In the genomic region with DNA sequence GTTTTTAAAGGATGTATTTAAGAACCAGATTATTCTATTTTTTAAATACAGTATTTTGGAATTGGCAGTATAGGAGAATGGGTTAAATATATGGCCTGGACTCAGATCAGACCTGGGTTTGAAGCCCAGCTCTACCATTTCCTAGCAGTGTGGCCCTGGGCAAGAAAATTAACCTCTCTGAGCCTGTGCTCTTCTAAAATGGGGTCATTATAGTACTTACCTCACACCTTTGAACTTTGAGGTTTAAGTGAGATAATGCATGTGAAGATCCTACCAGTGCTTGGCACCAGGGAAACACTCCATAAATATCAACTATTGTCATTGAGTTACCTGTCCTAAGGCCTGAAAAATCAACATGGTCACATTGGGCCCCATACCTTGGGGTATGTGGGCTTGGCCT, we compare ENCODE assay signal across 24 cellular contexts.
A peak's percentile ranks its signal among the peaks of the same experiment; 100 is the strongest.
DNase-seq lines count a peak whose midpoint lies in the region; ATAC-seq and FAIRE-seq lines count a peak whose summit lies in the region.
"Had no signal": no experiment of that assay in that cellular context is flagged by ENCODE, and none has a peak within 500 bp of the region (broad histone marks: within the 10 kb centered on the region; RNA-seq: fewer than 3 reads in every experiment).

No MANE protein-coding gene starts in this region.

- no peaks in the 10 kb centered on the region for H3K36me3 ChIP-seq in CD4-positive, alpha-beta memory T cell (ENCODE audit: insufficient read depth, low read length)
- H3K36me3 ChIP-seq: BLaER1 treated with 17β-estradiol and CSF1 and Interleukin-3, amounts not matched to agents 10 nM and 100 nM had no signal

- H3K4me3 ChIP-seq in CD4-positive, alpha-beta memory T cell (ENCODE audit: low read length in 2 of 2) = no peak overlapping the region
- H3K4me3 ChIP-seq: A549; BLaER1 treated with 17β-estradiol and CSF1 and Interleukin-3, amounts not matched to agents 10 nM and 100 nM; GM12878 had no signal

- H3K36me3 Mint-ChIP-seq in effector memory CD8-positive, alpha-beta T cell (ENCODE audit: insufficient read depth) = no peaks in the 10 kb centered on the region
- peaks cover 4% of the 10 kb centered on the region for H3K36me3 Mint-ChIP-seq in natural killer cell treated with Interleukin-12 subunit alpha and Interleukin-12 subunit beta and Interleukin-15 and Interleukin-18, amount 100 ng/mL, for 72 hours
- no peaks in the 10 kb centered on the region for H3K36me3 Mint-ChIP-seq in CD4-positive, alpha-beta memory T cell
- H3K36me3 Mint-ChIP-seq: CD8-positive, alpha-beta memory T cell had no signal

- no peak overlapping the region for H3K4me3 Mint-ChIP-seq in effector memory CD8-positive, alpha-beta T cell
- no peak overlapping the region for H3K4me3 Mint-ChIP-seq in natural killer cell treated with Interleukin-12 subunit alpha and Interleukin-12 subunit beta and Interleukin-15 and Interleukin-18, amount 100 ng/mL, for 72 hours
- H3K4me3 Mint-ChIP-seq in CD4-positive, alpha-beta memory T cell = no peak overlapping the region
- H3K4me3 Mint-ChIP-seq: B cell; CD4-positive, alpha-beta T cell had no signal

- no peaks in the 10 kb centered on the region for H3K4me1 ChIP-seq in CD4-positive, alpha-beta memory T cell (ENCODE audit: insufficient read depth, low read length)
- H3K4me1 ChIP-seq: A549 had no signal

- H3K27me3 Mint-ChIP-seq in effector memory CD8-positive, alpha-beta T cell = no peaks in the 10 kb centered on the region
- no peaks in the 10 kb centered on the region for H3K27me3 Mint-ChIP-seq in natural killer cell treated with Interleukin-12 subunit alpha and Interleukin-12 subunit beta and Interleukin-15 and Interleukin-18, amount 100 ng/mL, for 72 hours
- no peaks in the 10 kb centered on the region for H3K27me3 Mint-ChIP-seq in CD4-positive, alpha-beta memory T cell
- H3K27me3 Mint-ChIP-seq: B cell had no signal

- FAIRE-seq in urothelium cell line (lab: Jason Lieb, UNC) = peak; percentile 17
- FAIRE-seq: GM12878, GM12892, GM18507 had no signal

- H3K9me3 ChIP-seq in CD4-positive, alpha-beta memory T cell (ENCODE audit: control insufficient read depth in 1 of 2, low read length in 2 of 2) = no peaks in the 10 kb centered on the region

- CTCF ChIA-PET in CD4-positive, alpha-beta memory T cell (lab: Charles Lee; ENCODE audit: partially characterized antibody) = interaction anchor here (1.5 kb wide), 1 partner anchor 18 kb away, joined by 3 read pairs; no protein-coding TSS in a partner anchor

- H3K9me3 Mint-ChIP-seq in effector memory CD8-positive, alpha-beta T cell = no peaks in the 10 kb centered on the region
- H3K9me3 Mint-ChIP-seq in natural killer cell treated with Interleukin-12 subunit alpha and Interleukin-12 subunit beta and Interleukin-15 and Interleukin-18, amount 100 ng/mL, for 72 hours = no peaks in the 10 kb centered on the region
- no peaks in the 10 kb centered on the region for H3K9me3 Mint-ChIP-seq in CD4-positive, alpha-beta memory T cell
- H3K9me3 Mint-ChIP-seq: CD4-positive, alpha-beta T cell; CD8-positive, alpha-beta memory T cell had no signal

- peak; percentile 55 for ATAC-seq in effector memory CD8-positive, alpha-beta T cell (replicated peaks)
- peak; percentile 57 to 82 for ATAC-seq in natural killer cell treated with Interleukin-12 subunit alpha and Interleukin-12 subunit beta and Interleukin-15 and Interleukin-18, amount 100 ng/mL, for 72 hours
- ATAC-seq in HG03442 (IDR thresholded peaks at IDR 0.05; ENCODE audit: unreplicated experiment) = no peak
- ATAC-seq: A549, GM12878 had no signal

- POLR2A ChIA-PET in CD4-positive, alpha-beta memory T cell (lab: Charles Lee; ENCODE audit: partially characterized antibody) = no interaction called here

- intact Hi-C loops in CD4-positive, alpha-beta memory T cell (cut with micrococcal nuclease) = no loop called here

- no peaks in the 10 kb centered on the region for H3K27me3 ChIP-seq in CD4-positive, alpha-beta memory T cell (ENCODE audit: insufficient read depth, low read length)
- H3K27me3 ChIP-seq: BLaER1 treated with 17β-estradiol and CSF1 and Interleukin-3, amounts not matched to agents 10 nM and 100 nM had no signal

- no peak for DNase-seq in effector memory CD8-positive, alpha-beta T cell
- DNase-seq in natural killer cell treated with Interleukin-12 subunit alpha and Interleukin-12 subunit beta and Interleukin-15 and Interleukin-18, amount 100 ng/mL, for 72 hours (ENCODE audit: low spot score) = no peak
- DNase-seq in urothelium cell line (ENCODE audit: low spot score) = no peak
- DNase-seq in CD4-positive, alpha-beta memory T cell = no peak
- DNase-seq: AML-193; CD4-positive, alpha-beta T cell; CD8-positive, alpha-beta memory T cell; COR-L47; DMS 273 treated with DMSO at 0.1 percent for 48 hours; DMS153; DMS53; DMS79; DND-41; EL; GDM1 had no signal

- peak overlapping the region in 1 of 2 donors; percentile 90 for H3K27ac Mint-ChIP-seq in effector memory CD8-positive, alpha-beta T cell
- H3K27ac Mint-ChIP-seq in natural killer cell treated with Interleukin-12 subunit alpha and Interleukin-12 subunit beta and Interleukin-15 and Interleukin-18, amount 100 ng/mL, for 72 hours = peak overlapping the region in 1 of 2 donors; percentile 84
- H3K27ac Mint-ChIP-seq in CD4-positive, alpha-beta memory T cell = no peak overlapping the region
- H3K27ac Mint-ChIP-seq: B cell; CD4-positive, alpha-beta T cell had no signal

- peaks cover 7 to 9% of the 10 kb centered on the region in 2 donors for H3K4me1 Mint-ChIP-seq in effector memory CD8-positive, alpha-beta T cell (ENCODE audit: low read depth in 2 of 2)
- H3K4me1 Mint-ChIP-seq in natural killer cell treated with Interleukin-12 subunit alpha and Interleukin-12 subunit beta and Interleukin-15 and Interleukin-18, amount 100 ng/mL, for 72 hours (ENCODE audit: low read depth in 2 of 2) = peaks cover 10 to 11% of the 10 kb centered on the region in 2 donors
- peaks cover 0 to 2% (median 0%) of the 10 kb centered on the region in 4 donors for H3K4me1 Mint-ChIP-seq in CD4-positive, alpha-beta memory T cell

- H3K27ac ChIP-seq in CD4-positive, alpha-beta memory T cell (ENCODE audit: low read depth, low read length) = no peak overlapping the region
- H3K27ac ChIP-seq: 22Rv1; A549; BLaER1 treated with 17β-estradiol and CSF1 and Interleukin-3, amounts not matched to agents 10 nM and 100 nM; C4-2B had no signal
